In the genomic region with DNA sequence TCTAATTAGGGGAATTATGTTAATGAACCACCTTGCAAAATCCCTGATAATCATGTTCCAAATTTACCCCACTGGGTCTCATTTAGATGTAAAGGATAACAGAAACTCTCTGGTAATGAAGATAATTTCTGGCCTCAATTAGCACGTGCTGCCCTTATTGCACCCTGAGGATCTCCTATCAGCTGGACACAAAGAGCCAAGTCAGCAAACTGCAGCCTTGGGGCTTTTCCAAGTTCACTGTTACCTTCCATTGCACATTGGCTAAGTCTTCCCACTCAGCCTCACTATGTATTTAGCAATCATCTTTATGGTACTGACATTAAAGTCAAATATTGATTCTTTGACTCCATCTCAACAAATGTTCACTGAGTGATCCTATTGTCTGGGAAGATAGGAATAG, we compare ENCODE assay signal across 20 cellular contexts.
"Had no signal": no experiment of that assay in that cellular context is flagged by ENCODE, and none has a peak within 500 bp of the region (broad histone marks: within the 10 kb centered on the region; RNA-seq: fewer than 3 reads in every experiment).

No MANE protein-coding gene starts in this region.

- H3K27me3 ChIP-seq: ovary, testis, tibial artery had no signal

- DNase-seq: dorsolateral prefrontal cortex; effector CD4-positive, alpha-beta T cell; natural killer cell; occipital lobe; ovary; posterior cingulate gyrus; psoas muscle; right cardiac atrium; spleen; stimulated activated CD4-positive, alpha-beta T cell treated with anti-CD3 and anti-CD28 coated beads, Interleukin-4, amount 100 ng/mL, for 4 hours; stimulated activated naive CD8-positive, alpha-beta T cell treated with anti-CD3 and anti-CD28 coated beads, Interleukin-15, Interleukin-2, amounts not matched to agents 100 U/mL and 50 U/mL, for 24 hours; substantia nigra; testis; tibial artery had no signal

- H3K27ac ChIP-seq: dorsolateral prefrontal cortex, ovary, psoas muscle, skin epidermis, spleen, testis, tibial artery had no signal

- H3K4me1 ChIP-seq: psoas muscle, spleen, testis, tibial artery had no signal

- FAIRE-seq: frontal cortex, keratinocyte had no signal

- H3K36me3 ChIP-seq: ovary, spleen, tibial artery had no signal

- ATAC-seq: left lobe of liver; natural killer cell; psoas muscle; right cardiac atrium; stimulated activated memory B cell treated with anti-CD40 and anti-IgM and Interleukin-4, amounts not matched to agents 10 μg/mL and 1 μg/mL and 100 μg/mL, for 72 hours; stimulated activated naive CD8-positive, alpha-beta T cell treated with anti-CD3 and anti-CD28 coated beads, Interleukin-15, Interleukin-2, amounts not matched to agents 100 U/mL and 50 U/mL, for 24 hours had no signal

- H3K9me3 ChIP-seq: ovary, psoas muscle, spleen, testis, tibial artery had no signal

- H3K4me3 ChIP-seq: dorsolateral prefrontal cortex, lung, ovary, psoas muscle, skin epidermis, spleen, testis, tibial artery had no signal
